ENCODE assay signal across 1 cellular context in the genomic region with DNA sequence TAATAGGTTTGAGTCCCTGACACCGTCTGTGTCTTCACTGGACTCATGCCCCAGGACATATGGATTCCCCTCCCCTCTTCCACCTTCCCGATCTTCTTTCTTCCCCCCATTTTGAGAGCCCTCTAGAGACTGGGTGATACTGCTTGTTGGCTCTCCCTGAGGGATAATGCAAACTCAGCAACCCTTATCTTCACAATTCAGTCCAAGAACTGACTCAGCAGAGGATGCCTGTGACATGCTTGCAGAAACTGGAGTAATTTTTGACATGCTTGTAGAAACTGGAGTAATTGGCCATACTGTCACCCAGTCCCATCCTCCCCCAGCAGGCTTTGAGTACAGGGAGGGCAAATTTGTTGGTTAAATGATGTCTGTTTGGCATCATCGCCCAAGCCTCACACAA.
TF ChIP-seq lines count a peak whose summit lies in the region.

No MANE protein-coding gene starts in this region.

TF ChIP-seq in K562, 482 proteins besides CTCF, POLR2A, EP300 and RAD21 (continued from another document):
- TF ChIP-seq, protein P1, sequence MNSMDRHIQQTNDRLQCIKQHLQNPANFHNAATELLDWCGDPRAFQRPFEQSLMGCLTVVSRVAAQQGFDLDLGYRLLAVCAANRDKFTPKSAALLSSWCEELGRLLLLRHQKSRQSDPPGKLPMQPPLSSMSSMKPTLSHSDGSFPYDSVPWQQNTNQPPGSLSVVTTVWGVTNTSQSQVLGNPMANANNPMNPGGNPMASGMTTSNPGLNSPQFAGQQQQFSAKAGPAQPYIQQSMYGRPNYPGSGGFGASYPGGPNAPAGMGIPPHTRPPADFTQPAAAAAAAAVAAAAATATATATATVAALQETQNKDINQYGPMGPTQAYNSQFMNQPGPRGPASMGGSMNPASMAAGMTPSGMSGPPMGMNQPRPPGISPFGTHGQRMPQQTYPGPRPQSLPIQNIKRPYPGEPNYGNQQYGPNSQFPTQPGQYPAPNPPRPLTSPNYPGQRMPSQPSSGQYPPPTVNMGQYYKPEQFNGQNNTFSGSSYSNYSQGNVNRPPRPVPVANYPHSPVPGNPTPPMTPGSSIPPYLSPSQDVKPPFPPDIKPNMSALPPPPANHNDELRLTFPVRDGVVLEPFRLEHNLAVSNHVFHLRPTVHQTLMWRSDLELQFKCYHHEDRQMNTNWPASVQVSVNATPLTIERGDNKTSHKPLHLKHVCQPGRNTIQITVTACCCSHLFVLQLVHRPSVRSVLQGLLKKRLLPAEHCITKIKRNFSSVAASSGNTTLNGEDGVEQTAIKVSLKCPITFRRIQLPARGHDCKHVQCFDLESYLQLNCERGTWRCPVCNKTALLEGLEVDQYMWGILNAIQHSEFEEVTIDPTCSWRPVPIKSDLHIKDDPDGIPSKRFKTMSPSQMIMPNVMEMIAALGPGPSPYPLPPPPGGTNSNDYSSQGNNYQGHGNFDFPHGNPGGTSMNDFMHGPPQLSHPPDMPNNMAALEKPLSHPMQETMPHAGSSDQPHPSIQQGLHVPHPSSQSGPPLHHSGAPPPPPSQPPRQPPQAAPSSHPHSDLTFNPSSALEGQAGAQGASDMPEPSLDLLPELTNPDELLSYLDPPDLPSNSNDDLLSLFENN (IDR thresholded peaks at IDR 0.05; ENCODE audit: low read depth in 2 of 2, low read length in 2 of 2) = no peak
- TF ChIP-seq NKRF (IDR thresholded peaks at IDR 0.05; ENCODE audit: borderline replicate concordance) (no peak), PBX2 (CRISPR knock-in tag; IDR thresholded peaks at IDR 0.05; ENCODE audit: low read depth) (no peak), PBX2 (tag; conservative IDR thresholded peaks at IDR 0.05; ENCODE audit: low read depth) (0 out of 2 replicates have a peak, but pooled peaks have one; percentile 10), ZNF23 (CRISPR knock-in tag; IDR thresholded peaks at IDR 0.05) (no peak), BACH1 (tag; IDR thresholded peaks at IDR 0.05) (peak; percentile 42; the same call in 1 of the 2 replicates), C11orf30 (IDR thresholded peaks at IDR 0.05; ENCODE audit: low read depth) (peak; percentile 97), UBTF (IDR thresholded peaks at IDR 0.05; ENCODE audit: borderline replicate concordance in 1 of 2, low read depth in 2 of 2, low read length in 2 of 2) (no peak), ZNF347 (CRISPR knock-in tag; IDR thresholded peaks at IDR 0.05; ENCODE audit: low read depth) (no peak), ZNF75A (CRISPR knock-in tag; IDR thresholded peaks at IDR 0.05) (no peak), MAFG (tag; conservative IDR thresholded peaks at IDR 0.05) (peak; percentile 99), NFE2 (IDR thresholded peaks at IDR 0.05; ENCODE audit: low read depth) (peak; percentile 32; the same call in 1 of the 2 replicates), ARID2 (IDR thresholded peaks at IDR 0.05) (no peak), MAFK (IDR thresholded peaks at IDR 0.05; ENCODE audit: low read length) (peak; percentile 91)
TF ChIP-seq in K562: peak in this region for 8.
